In genomic region chr14:90406384-90406798, GRCh38 we compare ENCODE assay signal across 12 cellular contexts. TPM values are rescaled to one million over a fixed set of nuclear protein-coding genes. Genes with fewer than 3 reads are reported as not detected.
DNase-seq lines count a peak whose midpoint lies in the region; FAIRE-seq and TF ChIP-seq lines count a peak whose summit lies in the region.
"Had no signal": no experiment of that assay in that cellular context is flagged by ENCODE, and none has a peak within 500 bp of the region (broad histone marks: within the 10 kb centered on the region; RNA-seq: fewer than 3 reads in every experiment).

No MANE protein-coding gene starts in this region.

- peaks cover 55 to 63% of the 10 kb centered on the region in 2 donors for H3K36me3 Mint-ChIP-seq in CD4-positive, alpha-beta memory T cell
- H3K36me3 Mint-ChIP-seq in brain (peaks cover 54% of the 10 kb centered on the region), nephron progenitor cell (ENCODE audit: low read depth) (peaks cover 46% of the 10 kb centered on the region)

- H3K27ac Mint-ChIP-seq in CD4-positive, alpha-beta memory T cell, result peak overlapping the region; percentile 12 to 88 (median 75)
- peak overlapping the region in 4 of 5 experiments; percentile 84 to 94 (median 90) for H3K27ac Mint-ChIP-seq in brain
- H3K27ac Mint-ChIP-seq in nephron progenitor cell, result peak overlapping the region; percentile 77

- H3K9me3 ChIP-seq in CD4-positive, alpha-beta memory T cell (ENCODE audit: control insufficient read depth in 1 of 2, low read length in 2 of 2), result no peaks in the 10 kb centered on the region

- H3K36me3 ChIP-seq in CD4-positive, alpha-beta memory T cell (ENCODE audit: insufficient read depth, low read length), result peaks cover 54% of the 10 kb centered on the region
- H3K36me3 ChIP-seq in brain microvascular endothelial cell (replicated peaks), result peaks cover 51% of the 10 kb centered on the region

- CTCF ChIA-PET in CD4-positive, alpha-beta memory T cell (lab: Charles Lee; ENCODE audit: partially characterized antibody), result interaction anchor here (1.0 to 9.3 kb wide), 2 partner anchors 22 to 291 kb away, joined by 3 to 119 read pairs; no protein-coding TSS in a partner anchor

- H3K4me3 ChIP-seq in CD4-positive, alpha-beta memory T cell (ENCODE audit: low read length in 2 of 2), result no peak overlapping the region
- H3K4me3 ChIP-seq in brain microvascular endothelial cell (ENCODE audit: low read depth, low read length) (no peak overlapping the region), foreskin fibroblast (ENCODE audit: low read depth in 1 of 2, low read length in 2 of 2) (no peak overlapping the region)
- H3K4me3 ChIP-seq: SK-N-MC had no signal

- H3K4me1 Mint-ChIP-seq in CD4-positive, alpha-beta memory T cell, result peaks cover 34 to 62% (median 37%) of the 10 kb centered on the region in 4 donors
- H3K4me1 Mint-ChIP-seq in brain (peaks cover 83% of the 10 kb centered on the region), nephron progenitor cell (peaks cover 59% of the 10 kb centered on the region)

- peaks cover 27% of the 10 kb centered on the region for H3K4me1 ChIP-seq in CD4-positive, alpha-beta memory T cell (ENCODE audit: insufficient read depth, low read length)

- H3K4me3 Mint-ChIP-seq in CD4-positive, alpha-beta memory T cell, result no peak overlapping the region
- H3K4me3 Mint-ChIP-seq in brain (peak overlapping the region in 3 of 5 experiments; percentile 6 to 33 (median 6)), nephron progenitor cell (peak overlapping the region; percentile 4)

- H3K9me3 Mint-ChIP-seq in CD4-positive, alpha-beta memory T cell, result peaks cover 0 to 2% (median 0%) of the 10 kb centered on the region in 8 donors
- peaks cover 0 to 1% (median 0%) of the 10 kb centered on the region in 5 experiments for H3K9me3 Mint-ChIP-seq in brain
- peaks cover 1% of the 10 kb centered on the region for H3K9me3 Mint-ChIP-seq in nephron progenitor cell

- no peak for TF ChIP-seq CTCF in brain (conservative IDR thresholded peaks at IDR 0.05)
- no peak for TF ChIP-seq CTCF in nephron progenitor cell (IDR thresholded peaks at IDR 0.05)
- no peak for TF ChIP-seq CTCF in brain microvascular endothelial cell (IDR thresholded peaks at IDR 0.05; ENCODE audit: low read depth, low read length, missing control alignments)
- no peak for TF ChIP-seq CTCF in foreskin fibroblast (IDR thresholded peaks at IDR 0.05; ENCODE audit: low read depth, low read length)

- POLR2A ChIA-PET in CD4-positive, alpha-beta memory T cell (lab: Charles Lee; ENCODE audit: partially characterized antibody), result interaction anchor here (0.7 to 18.5 kb wide), 3 partner anchors 10 to 22 kb away, joined by 3 to 1009 read pairs (median 26); partner anchors contain the start of gene CALM1

- H3K27ac ChIP-seq in CD4-positive, alpha-beta memory T cell (ENCODE audit: low read depth, low read length), result no peak overlapping the region
- H3K27ac ChIP-seq in brain microvascular endothelial cell, result no peak overlapping the region
- H3K27ac ChIP-seq: HL-60, SK-N-MC had no signal

- in situ Hi-C loops in brain microvascular endothelial cell (cut with HindIII; ENCODE audit: low pct_ligation_motif_present, low sequenced_read_pairs), result no loop called here

- peak; percentile 4 for FAIRE-seq in GM19239 (lab: Jason Lieb, UNC)

- no peaks in the 10 kb centered on the region for H3K27me3 ChIP-seq in CD4-positive, alpha-beta memory T cell (ENCODE audit: insufficient read depth, low read length)
- H3K27me3 ChIP-seq in brain microvascular endothelial cell (replicated peaks), result no peaks in the 10 kb centered on the region

- intact Hi-C loops in CD4-positive, alpha-beta memory T cell (cut with micrococcal nuclease), result no loop called here

- no peaks in the 10 kb centered on the region for H3K27me3 Mint-ChIP-seq in CD4-positive, alpha-beta memory T cell
- H3K27me3 Mint-ChIP-seq in brain (no peaks in the 10 kb centered on the region), nephron progenitor cell (ENCODE audit: low read depth, poor library complexity) (peaks cover 9% of the 10 kb centered on the region)

- DNase-seq in CD4-positive, alpha-beta memory T cell, result no peak
- no peak for DNase-seq in GM19239 (ENCODE audit: insufficient read length, low spot score)
- no peak for DNase-seq in nephron progenitor cell
- DNase-seq in brain microvascular endothelial cell, result no peak
- DNase-seq in ecto neural progenitor cell (ENCODE audit: low spot score), result no peak
- DNase-seq in foreskin fibroblast, result no peak
- DNase-seq: aorta; effector memory CD4-positive, alpha-beta T cell; NCI-H748 treated with DMSO at 0.1 percent for 48 hours had no signal

RNA-seq across cellular contexts. Expression of gene CALM1, which starts 9.6 kb away (rescaled TPM):
- total RNA-seq in CD4-positive, alpha-beta memory T cell, result 100 to 1,000 TPM; 693 to 698 TPM
- polyA plus RNA-seq in CD4-positive, alpha-beta memory T cell, result 1,000 to 10,000 TPM; 2,724 to 3,289 TPM
- polyA plus RNA-seq in brain (ENCODE audit: insufficient read depth, low read depth, low replicate concordance), result 668 TPM

Comparison
In these comparisons a context has a peak if more than half of its experiments do, and no peak if none do; other contexts are left out.
1. H3K4me3 Mint-ChIP-seq: peak in brain (3 of 5) and nephron progenitor cell (single experiment); none in CD4-positive, alpha-beta memory T cell (0 of 8).
2. Peak in every context shown above with its lines, with median percentiles within 50 percentile points of each other: H3K27ac Mint-ChIP-seq.